27 cellular contexts compared by ENCODE assay signal in genomic region chr1:100988121-100988520, GRCh38.
"Had no signal": no experiment of that assay in that cellular context is flagged by ENCODE, and none has a peak within 500 bp of the region (broad histone marks: within the 10 kb centered on the region; RNA-seq: fewer than 3 reads in every experiment).

No MANE protein-coding gene starts in this region.

- H3K36me3 ChIP-seq: ovary, prostate gland, thyroid gland had no signal

- DNase-seq: activated CD4-positive, alpha-beta T cell treated with anti-CD3 and anti-CD28 coated beads for 36 hours; activated CD4-positive, alpha-beta T cell treated with anti-CD3 and anti-CD28 coated beads, Interleukin-2, amount 50 U/mL, for 4 hours; activated CD8-positive, alpha-beta memory T cell treated with anti-CD3 and anti-CD28 coated beads for 24 hours; activated CD8-positive, alpha-beta memory T cell treated with anti-CD3 and anti-CD28 coated beads, Interleukin-2, amount 50 U/mL, for 4 hours; activated effector memory CD4-positive, alpha-beta T cell treated with Interleukin-2 at 50 U/mL for 16 hours; activated naive CD4-positive, alpha-beta T cell treated with anti-CD3 and anti-CD28 coated beads for 36 hours; activated T-cell treated with anti-CD3 and anti-CD28 coated beads, Interleukin-2, amount 50 U/mL, for 48 hours; effector CD4-positive, alpha-beta T cell; erythroblast; head of caudate nucleus; islet precursor cell; left colon; mesendoderm; natural killer cell; ovary; spleen; stimulated activated CD4-positive, alpha-beta T cell treated with anti-CD3 and anti-CD28 coated beads, Interleukin-4, amount 100 ng/mL, for 1 hour; stimulated activated naive CD4-positive, alpha-beta T cell treated with Interleukin-2 at 50 U/mL for 16 hours; substantia nigra; T1000; thyroid gland; upper lobe of right lung had no signal

- H3K27ac ChIP-seq: cardiac muscle cell, ovary, prostate gland, spleen, thyroid gland, upper lobe of right lung had no signal

- H3K9me3 ChIP-seq: gastroesophageal sphincter, ovary, prostate gland, spleen, thyroid gland, upper lobe of right lung had no signal

- H3K27ac Mint-ChIP-seq: activated CD4-positive, alpha-beta T cell treated with anti-CD3 and anti-CD28 coated beads for 36 hours; activated naive CD4-positive, alpha-beta T cell treated with anti-CD3 and anti-CD28 coated beads for 36 hours; dendritic cell treated with granulocyte-macrophage colony-stimulating factor and Interleukin-4, amounts not matched to agents 40 ng/mL and 50 ng/mL, for 4 days; natural killer cell; WTC11 had no signal

- H3K27me3 Mint-ChIP-seq: activated CD4-positive, alpha-beta T cell treated with anti-CD3 and anti-CD28 coated beads for 36 hours; dendritic cell treated with granulocyte-macrophage colony-stimulating factor and Interleukin-4, amounts not matched to agents 40 ng/mL and 50 ng/mL, for 4 days had no signal

- H3K27me3 ChIP-seq: cardiac muscle cell, gastroesophageal sphincter, ovary, spleen, thyroid gland, upper lobe of right lung had no signal

- ATAC-seq: activated CD4-positive, alpha-beta T cell treated with anti-CD3 and anti-CD28 coated beads for 36 hours; gastroesophageal sphincter; natural killer cell; upper lobe of right lung; WTC11 had no signal

- H3K4me3 Mint-ChIP-seq: activated CD4-positive, alpha-beta T cell treated with anti-CD3 and anti-CD28 coated beads for 36 hours; activated naive CD4-positive, alpha-beta T cell treated with anti-CD3 and anti-CD28 coated beads for 36 hours; dendritic cell treated with granulocyte-macrophage colony-stimulating factor and Interleukin-4, amounts not matched to agents 40 ng/mL and 50 ng/mL, for 4 days; natural killer cell; WTC11 had no signal

- H3K4me1 ChIP-seq: spleen, upper lobe of right lung had no signal

- H3K9me3 Mint-ChIP-seq: dendritic cell treated with granulocyte-macrophage colony-stimulating factor and Interleukin-4, amounts not matched to agents 40 ng/mL and 50 ng/mL, for 4 days; natural killer cell; WTC11 had no signal

- H3K4me3 ChIP-seq: cardiac muscle cell, gastroesophageal sphincter, ovary, prostate gland, spleen, thyroid gland, upper lobe of right lung had no signal
